Comparison of ENCODE assay signal across 15 cellular contexts in the genomic region with DNA sequence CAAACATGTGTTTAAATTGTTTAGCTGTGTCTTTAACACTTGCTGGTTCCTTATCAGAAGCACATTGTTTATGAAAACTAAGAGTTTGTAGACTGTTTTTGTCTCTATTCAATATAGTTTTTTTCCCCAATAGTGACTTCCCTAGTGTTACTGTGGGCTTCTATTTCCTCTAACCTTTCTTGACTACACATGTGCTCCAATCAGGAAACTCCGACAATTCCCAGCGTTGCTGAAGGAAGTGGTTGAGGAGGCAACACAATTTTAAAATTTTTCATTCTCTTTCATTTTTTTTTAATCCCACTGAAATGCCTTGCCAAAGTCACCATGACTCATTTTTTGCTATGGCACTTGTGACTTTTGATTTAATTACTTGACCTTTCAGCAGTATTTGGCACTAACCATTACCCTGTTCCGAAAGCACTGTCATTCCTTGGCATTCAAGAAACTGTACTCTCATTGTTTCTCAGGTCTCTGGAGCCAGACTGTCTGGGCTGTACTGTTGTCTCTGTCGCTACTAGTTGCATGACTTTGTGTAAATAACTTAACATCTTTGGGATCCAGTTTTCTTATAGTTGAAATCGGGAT.
DNase-seq lines count a peak whose midpoint lies in the region; ATAC-seq and TF ChIP-seq lines count a peak whose summit lies in the region.
"Had no signal": no experiment of that assay in that cellular context is flagged by ENCODE, and none has a peak within 500 bp of the region (broad histone marks: within the 10 kb centered on the region; RNA-seq: fewer than 3 reads in every experiment).

No MANE protein-coding gene starts in this region.

- H3K4me3 ChIP-seq in SJSA1 (no peak overlapping the region), fibroblast of mammary gland (ENCODE audit: control insufficient read depth, low read depth, low read length) (no peak overlapping the region)
- H3K4me3 ChIP-seq: prostate gland, tibial artery had no signal

- no peaks in the 10 kb centered on the region for H3K27me3 ChIP-seq in SJSA1 (replicated peaks)
- H3K27me3 ChIP-seq: tibial artery had no signal

- TF ChIP-seq CTCF in fibroblast of mammary gland (conservative IDR thresholded peaks at IDR 0.05; ENCODE audit: control insufficient read depth, insufficient read depth, low read depth, low read length), result no peak

- DNase-seq in GM04504 (ENCODE audit: low read depth), result peak; percentile 16
- DNase-seq in SJSA1 (ENCODE audit: low read depth in 1 of 2, low spot score in 2 of 2), result peak in 1 of 2 experiments; percentile 33
- peak; percentile 36 for DNase-seq in fibroblast of mammary gland (ENCODE audit: low read depth)
- DNase-seq in stromal cell of bone marrow (ENCODE audit: low read depth), result peak; percentile 47
- DNase-seq in SHP77 (lab: John Stamatoyannopoulos, UW), result no peak
- DNase-seq in GDM1 (lab: John Stamatoyannopoulos, UW), result no peak
- DNase-seq: activated gamma-delta T cell; effector memory CD8-positive, alpha-beta T cell; glutamatergic neuron; naive B cell; NCI-H1105; stimulated activated CD4-positive, alpha-beta T cell treated with anti-CD3 and anti-CD28 coated beads, Interleukin-1b, Interleukin-23, amount 100 ng/mL, for 48 hours; tibial artery had no signal

- no peaks in the 10 kb centered on the region for H3K4me1 ChIP-seq in SJSA1 (replicated peaks)
- H3K4me1 ChIP-seq: prostate gland had no signal

- no peak for ATAC-seq in GM19351 (IDR thresholded peaks at IDR 0.05; ENCODE audit: unreplicated experiment)
- ATAC-seq: effector memory CD8-positive, alpha-beta T cell had no signal

- peak overlapping the region; percentile 50; the same call in 1 of the 2 replicates for H3K27ac ChIP-seq in SJSA1
- H3K27ac ChIP-seq: prostate gland, tibial artery had no signal

- H3K9me3 ChIP-seq in SJSA1 (replicated peaks), result no peaks in the 10 kb centered on the region
- H3K9me3 ChIP-seq: prostate gland had no signal

- H3K36me3 ChIP-seq in SJSA1, result no peaks in the 10 kb centered on the region
- H3K36me3 ChIP-seq: prostate gland, tibial artery had no signal

Comparison
In these comparisons a context has a peak if more than half of its experiments do, and no peak if none do; other contexts are left out.
1. DNase-seq: peak in GM04504 (single experiment), fibroblast of mammary gland (single experiment) and stromal cell of bone marrow (single experiment); none in SHP77 (0 of 2) and GDM1 (single experiment).